In genomic region chr11:2990617-2991476, GRCh38 we compare ENCODE assay signal across 8 cellular contexts. TPM values are rescaled to one million over a fixed set of nuclear protein-coding genes. Genes with fewer than 3 reads are reported as not detected.
DNase-seq lines count a peak whose midpoint lies in the region; ATAC-seq and TF ChIP-seq lines count a peak whose summit lies in the region.

No MANE protein-coding gene starts in this region.

- peak overlapping the region; percentile 99 for H3K4me3 Mint-ChIP-seq in CD4-positive, alpha-beta T cell

- intact Hi-C loops in CD4-positive, alpha-beta T cell (cut with DNase I, micrococcal nuclease), result loop anchor here in 1 of 2 experiments (2.0 to 5.0 kb wide), 3 partner anchors 66 to 104 kb away; partner anchors contain the start of genes CARS1 and CDKN1C

- H3K27me3 ChIP-seq in CD4-positive, alpha-beta T cell (ENCODE audit: control insufficient read depth, insufficient read depth, low read length), result no peaks in the 10 kb centered on the region

- no peak for TF ChIP-seq CTCF in CD4-positive, alpha-beta T cell (IDR thresholded peaks at IDR 0.05)
- no peak for TF ChIP-seq CTCF in retinal pigment epithelial cell (conservative IDR thresholded peaks at IDR 0.05; ENCODE audit: low read depth, low read length)

- peak in 4 of 10 experiments; percentile 16 to 31 (median 26) for DNase-seq in CD4-positive, alpha-beta T cell
- no peak for DNase-seq in Jurkat, Clone E6-1 (ENCODE audit: low read depth, low spot score)
- peak; percentile 65 to 70 for DNase-seq in activated T-cell treated with anti-CD3 and anti-CD28 coated beads, Interleukin-2, amount 50 U/mL, for 48 hours
- DNase-seq in glomerular visceral epithelial cell (ENCODE audit: extremely low spot score) (peak; percentile 13), retinal pigment epithelial cell (ENCODE audit: low read depth) (no peak), dedifferentiated amniotic fluid mesenchymal stem cell (ENCODE audit: extremely low spot score) (no peak)

- peaks cover 26% of the 10 kb centered on the region for H3K36me3 Mint-ChIP-seq in CD4-positive, alpha-beta T cell (ENCODE audit: low read depth)

- peaks cover 40% of the 10 kb centered on the region for H3K4me1 Mint-ChIP-seq in CD4-positive, alpha-beta T cell (ENCODE audit: low read depth)

- POLR2A ChIA-PET in CD4-positive, alpha-beta T cell (lab: Charles Lee), result interaction anchor here (0.6 to 4.8 kb wide), 8 partner anchors 10 to 608 kb away, joined by 3 to 206 read pairs (median 4); partner anchors contain the start of gene CARS1

- H3K27me3 Mint-ChIP-seq in CD4-positive, alpha-beta T cell, result no peaks in the 10 kb centered on the region

- H3K9me3 ChIP-seq in CD4-positive, alpha-beta T cell (ENCODE audit: control insufficient read depth, low read length), result no peaks in the 10 kb centered on the region

- peak overlapping the region; percentile 89 for H3K27ac Mint-ChIP-seq in CD4-positive, alpha-beta T cell

- H3K9me3 Mint-ChIP-seq in CD4-positive, alpha-beta T cell, result no peaks in the 10 kb centered on the region

- peak overlapping the region; percentile 73 for H3K27ac ChIP-seq in CD4-positive, alpha-beta T cell (ENCODE audit: low read depth, low read length)

- CTCF ChIA-PET in CD4-positive, alpha-beta T cell (lab: Charles Lee), result interaction anchor here (0.6 to 3.1 kb wide), 4 partner anchors 15 to 458 kb away, joined by 3 to 17 read pairs (median 7); no protein-coding TSS in a partner anchor

- ATAC-seq in CD4-positive, alpha-beta T cell (ENCODE audit: poor library complexity), result no peak
- ATAC-seq in HG02870 (IDR thresholded peaks at IDR 0.05; ENCODE audit: unreplicated experiment), result no peak
- ATAC-seq in HG02884 (IDR thresholded peaks at IDR 0.05; ENCODE audit: unreplicated experiment), result no peak

- H3K4me3 ChIP-seq in Jurkat, Clone E6-1 (ENCODE audit: low read length), result peak overlapping the region; percentile 96
- H3K4me3 ChIP-seq in retinal pigment epithelial cell (ENCODE audit: low read length), result peak overlapping the region; percentile 92

RNA-seq across cellular contexts. Expression of gene NAP1L4, which starts 1.3 kb away (rescaled TPM):
- total RNA-seq in CD4-positive, alpha-beta T cell, result 100 to 1,000 TPM; 262 to 285 TPM
- polyA plus RNA-seq in Jurkat, Clone E6-1 (2012; ENCODE audit: insufficient read depth, insufficient read length), result 185 TPM

Comparison
In these comparisons a context has a peak if more than half of its experiments do, and no peak if none do; other contexts are left out.
1. DNase-seq: peak in activated T-cell treated with anti-CD3 and anti-CD28 coated beads, Interleukin-2, amount 50 U/mL, for 48 hours (2 of 2) and glomerular visceral epithelial cell (single experiment); none in Jurkat, Clone E6-1 (single experiment), retinal pigment epithelial cell (single experiment) and dedifferentiated amniotic fluid mesenchymal stem cell (single experiment).